8 cellular contexts compared by ENCODE assay signal in genomic region chr19:13082192-13083007, GRCh38. TPM values are rescaled to one million over a fixed set of nuclear protein-coding genes. Genes with fewer than 3 reads are reported as not detected.
DNase-seq lines count a peak whose midpoint lies in the region; ATAC-seq and TF ChIP-seq lines count a peak whose summit lies in the region.

No MANE protein-coding gene starts in this region.

- no peak overlapping the region for H3K4me3 Mint-ChIP-seq in type B pancreatic cell
- no peak overlapping the region for H3K4me3 Mint-ChIP-seq in effector memory CD8-positive, alpha-beta T cell

- H3K27ac Mint-ChIP-seq in type B pancreatic cell = no peak overlapping the region
- no peak overlapping the region for H3K27ac Mint-ChIP-seq in effector memory CD8-positive, alpha-beta T cell

- H3K4me1 Mint-ChIP-seq in type B pancreatic cell (ENCODE audit: unreplicated experiment) = peaks cover 34% of the 10 kb centered on the region
- H3K4me1 Mint-ChIP-seq in effector memory CD8-positive, alpha-beta T cell (ENCODE audit: low read depth in 2 of 2) = no peaks in the 10 kb centered on the region

- peak; percentile 32 for ATAC-seq in SK-N-SH treated with all-trans-retinoic acid at 6 μM for 48 hours
- no peak for ATAC-seq in HG02840 (IDR thresholded peaks at IDR 0.05; ENCODE audit: low FRiP score, unreplicated experiment)
- no peak for ATAC-seq in effector memory CD8-positive, alpha-beta T cell (replicated peaks)

- TF ChIP-seq CTCF in type B pancreatic cell (conservative IDR thresholded peaks at IDR 0.05) = peak; percentile 34

- H3K9me3 Mint-ChIP-seq in type B pancreatic cell = no peaks in the 10 kb centered on the region
- H3K9me3 Mint-ChIP-seq in effector memory CD8-positive, alpha-beta T cell = no peaks in the 10 kb centered on the region

- DNase-seq in NCI-H1417 (lab: John Stamatoyannopoulos, UW) (peak in 2 of 3 experiments; percentile 43 to 78), NCI-H1417 treated with DMSO at 0.1 percent for 48 hours (lab: John Stamatoyannopoulos, UW) (no peak), hepatic stellate cell (ENCODE audit: low spot score) (peak; percentile 62), type B pancreatic cell (ENCODE audit: extremely low spot score, unreplicated experiment) (no peak)
- DNase-seq in activated CD4-positive, alpha-beta T cell treated with anti-CD3 and anti-CD28 coated beads for 1 hour = no peak
- no peak for DNase-seq in effector memory CD8-positive, alpha-beta T cell

- no peaks in the 10 kb centered on the region for H3K36me3 Mint-ChIP-seq in type B pancreatic cell
- peaks cover 4% of the 10 kb centered on the region for H3K36me3 Mint-ChIP-seq in effector memory CD8-positive, alpha-beta T cell (ENCODE audit: insufficient read depth)

- H3K27me3 Mint-ChIP-seq in type B pancreatic cell = peaks cover 61% of the 10 kb centered on the region
- peaks cover 0 to 43% of the 10 kb centered on the region in 2 donors for H3K27me3 Mint-ChIP-seq in effector memory CD8-positive, alpha-beta T cell

TF ChIP-seq in SK-N-SH treated with all-trans-retinoic acid at 6 μM for 48 hours, 23 proteins besides CTCF, POLR2A, EP300 and RAD21:
- TF ChIP-seq, protein P1, sequence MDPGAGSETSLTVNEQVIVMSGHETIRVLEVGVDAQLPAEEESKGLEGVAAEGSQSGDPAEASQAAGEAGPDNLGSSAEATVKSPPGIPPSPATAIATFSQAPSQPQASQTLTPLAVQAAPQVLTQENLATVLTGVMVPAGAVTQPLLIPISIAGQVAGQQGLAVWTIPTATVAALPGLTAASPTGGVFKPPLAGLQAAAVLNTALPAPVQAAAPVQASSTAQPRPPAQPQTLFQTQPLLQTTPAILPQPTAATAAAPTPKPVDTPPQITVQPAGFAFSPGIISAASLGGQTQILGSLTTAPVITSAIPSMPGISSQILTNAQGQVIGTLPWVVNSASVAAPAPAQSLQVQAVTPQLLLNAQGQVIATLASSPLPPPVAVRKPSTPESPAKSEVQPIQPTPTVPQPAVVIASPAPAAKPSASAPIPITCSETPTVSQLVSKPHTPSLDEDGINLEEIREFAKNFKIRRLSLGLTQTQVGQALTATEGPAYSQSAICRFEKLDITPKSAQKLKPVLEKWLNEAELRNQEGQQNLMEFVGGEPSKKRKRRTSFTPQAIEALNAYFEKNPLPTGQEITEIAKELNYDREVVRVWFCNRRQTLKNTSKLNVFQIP (CRISPR knock-in tag; IDR thresholded peaks at IDR 0.05; ENCODE audit: borderline replicate concordance, low read depth) = no peak
- TF ChIP-seq ARNTL (CRISPR knock-in tag; IDR thresholded peaks at IDR 0.05; ENCODE audit: borderline replicate concordance, low read depth) (no peak), BACH2 (CRISPR knock-in tag; IDR thresholded peaks at IDR 0.05; ENCODE audit: borderline replicate concordance) (no peak), SNAI2 (CRISPR knock-in tag; IDR thresholded peaks at IDR 0.05) (no peak), TCF4 (CRISPR knock-in tag; IDR thresholded peaks at IDR 0.05; ENCODE audit: borderline replicate concordance) (no peak), ZFP30 (CRISPR knock-in tag; IDR thresholded peaks at IDR 0.05) (no peak), RARB (CRISPR knock-in tag; IDR thresholded peaks at IDR 0.05) (no peak), TOX (CRISPR knock-in tag; IDR thresholded peaks at IDR 0.05; ENCODE audit: borderline replicate concordance) (no peak), ZNF8 (CRISPR knock-in tag; IDR thresholded peaks at IDR 0.05) (no peak), ZNF565 (CRISPR knock-in tag; conservative IDR thresholded peaks at IDR 0.05; ENCODE audit: low read depth) (no peak), CSRNP3 (CRISPR knock-in tag; IDR thresholded peaks at IDR 0.05) (no peak), ISL1 (CRISPR knock-in tag; IDR thresholded peaks at IDR 0.05) (no peak), ESRRG (CRISPR knock-in tag; IDR thresholded peaks at IDR 0.05) (no peak), CREB5 (CRISPR knock-in tag; IDR thresholded peaks at IDR 0.05; ENCODE audit: low read depth) (no peak), ZNF70 (CRISPR knock-in tag; IDR thresholded peaks at IDR 0.05) (no peak), ZFP3 (CRISPR knock-in tag; IDR thresholded peaks at IDR 0.05) (no peak), OSR1 (CRISPR knock-in tag; IDR thresholded peaks at IDR 0.05) (no peak), CSDC2 (CRISPR knock-in tag; IDR thresholded peaks at IDR 0.05) (no peak), PATZ1 (CRISPR knock-in tag; IDR thresholded peaks at IDR 0.05; ENCODE audit: borderline replicate concordance) (no peak), PPARA (CRISPR knock-in tag; IDR thresholded peaks at IDR 0.05; ENCODE audit: borderline replicate concordance) (no peak)

RNA-seq across cellular contexts. Expression of gene LYL1, which starts 20.3 kb away (rescaled TPM):
- total RNA-seq in type B pancreatic cell (ENCODE audit: low replicate concordance) = 0.19 TPM in 1 of 2 replicates, not detected in the other

RNA-seq across cellular contexts. Expression of gene TRMT1, which starts 34.1 kb away (rescaled TPM):
- 48.1 and 69.7 TPM in 2 replicates for total RNA-seq in type B pancreatic cell (ENCODE audit: low replicate concordance)

RNA-seq across cellular contexts. Expression of gene NACC1, which starts 35.7 kb away (rescaled TPM):
- 66.8 and 77.9 TPM in 2 replicates for total RNA-seq in type B pancreatic cell (ENCODE audit: low replicate concordance)

Comparison
In these comparisons a context has a peak if more than half of its experiments do, and no peak if none do; other contexts are left out.
1. DNase-seq: peak in NCI-H1417 (2 of 3) and hepatic stellate cell (single experiment); none in NCI-H1417 treated with DMSO at 0.1 percent for 48 hours (single experiment), type B pancreatic cell (single experiment), activated CD4-positive, alpha-beta T cell treated with anti-CD3 and anti-CD28 coated beads for 1 hour (single experiment) and effector memory CD8-positive, alpha-beta T cell (0 of 3).